Comparison of ENCODE assay signal across 21 cellular contexts in the genomic region with DNA sequence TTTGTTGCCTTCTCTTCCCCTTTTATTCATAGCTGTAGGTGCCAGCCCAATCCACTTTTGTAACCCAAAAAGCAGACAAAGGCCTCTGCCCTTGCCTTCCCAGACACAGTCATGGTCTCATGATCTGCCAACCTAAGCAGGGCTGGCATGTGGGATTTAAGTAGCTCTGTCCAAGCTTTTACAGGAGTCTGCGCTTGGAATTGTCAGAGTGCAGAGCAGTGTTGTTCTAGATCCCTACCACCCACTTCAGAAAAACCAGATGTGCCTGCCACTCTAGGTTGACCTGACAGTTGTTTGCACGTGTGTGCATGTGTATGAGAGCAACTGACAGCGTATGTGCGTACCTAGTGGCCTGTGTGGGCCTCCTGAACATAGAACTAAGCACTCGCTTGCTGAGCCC.
"Had no signal": no experiment of that assay in that cellular context is flagged by ENCODE, and none has a peak within 500 bp of the region (broad histone marks: within the 10 kb centered on the region; RNA-seq: fewer than 3 reads in every experiment).

No MANE protein-coding gene starts in this region.

- ATAC-seq: esophagus mucosa; stimulated activated naive CD8-positive, alpha-beta T cell treated with anti-CD3 and anti-CD28 coated beads, Interleukin-15, Interleukin-2, amounts not matched to agents 100 U/mL and 50 U/mL, for 24 hours; T-helper 17 cell had no signal

- H3K36me3 Mint-ChIP-seq: activated CD4-positive, alpha-beta memory T cell treated with anti-CD3 and anti-CD28 coated beads for 36 hours; activated naive CD8-positive, alpha-beta T cell treated with anti-CD3 and anti-CD28 coated beads for 36 hours had no signal

- DNase-seq: activated CD4-positive, alpha-beta memory T cell treated with anti-CD3 and anti-CD28 coated beads for 36 hours; activated CD4-positive, alpha-beta T cell treated with anti-CD3 and anti-CD28 coated beads for 48 hours; activated CD4-positive, CD25-positive, alpha-beta regulatory T cell; activated naive CD4-positive, alpha-beta T cell treated with Interleukin-2 at 50 U/mL for 16 hours; activated naive CD8-positive, alpha-beta T cell treated with anti-CD3 and anti-CD28 coated beads for 36 hours; activated T-cell treated with anti-CD3 and anti-CD28 coated beads, Interleukin-2, amount 50 U/mL, for 48 hours; effector memory CD4-positive, alpha-beta T cell; hippocampal formation; kidney glomerular epithelial cell; mesenchymal stem cell; retina; spleen; stimulated activated CD4-positive, alpha-beta T cell treated with anti-CD3 and anti-CD28 coated beads, Interleukin-4, amount 100 ng/mL, for 1 hour; stimulated activated naive CD8-positive, alpha-beta T cell treated with anti-CD3 and anti-CD28 coated beads, Interleukin-15, Interleukin-2, amounts not matched to agents 100 U/mL and 50 U/mL, for 24 hours; T-helper 17 cell had no signal

- H3K27me3 ChIP-seq: breast epithelium, tibial nerve had no signal

- H3K27ac ChIP-seq: breast epithelium, spleen, tibial nerve had no signal

- H3K36me3 ChIP-seq: breast epithelium, spleen, tibial nerve had no signal

- H3K4me1 Mint-ChIP-seq: activated naive CD8-positive, alpha-beta T cell treated with anti-CD3 and anti-CD28 coated beads for 36 hours; central memory CD8-positive, alpha-beta T cell had no signal

- H3K27me3 Mint-ChIP-seq: activated CD4-positive, alpha-beta memory T cell treated with anti-CD3 and anti-CD28 coated beads for 36 hours; activated naive CD8-positive, alpha-beta T cell treated with anti-CD3 and anti-CD28 coated beads for 36 hours; progenitor cell of endocrine pancreas; T-helper 17 cell had no signal

- H3K9me3 Mint-ChIP-seq: activated CD4-positive, alpha-beta memory T cell treated with anti-CD3 and anti-CD28 coated beads for 36 hours; activated naive CD8-positive, alpha-beta T cell treated with anti-CD3 and anti-CD28 coated beads for 36 hours; central memory CD8-positive, alpha-beta T cell had no signal

- H3K9me3 ChIP-seq: breast epithelium, spleen, tibial nerve had no signal

- H3K4me3 Mint-ChIP-seq: activated CD4-positive, alpha-beta memory T cell treated with anti-CD3 and anti-CD28 coated beads for 36 hours; activated naive CD8-positive, alpha-beta T cell treated with anti-CD3 and anti-CD28 coated beads for 36 hours; central memory CD8-positive, alpha-beta T cell; neural crest cell; T-helper 17 cell had no signal

- H3K4me1 ChIP-seq: breast epithelium, spleen, tibial nerve had no signal

- H3K27ac Mint-ChIP-seq: activated CD4-positive, alpha-beta memory T cell treated with anti-CD3 and anti-CD28 coated beads for 36 hours; activated naive CD8-positive, alpha-beta T cell treated with anti-CD3 and anti-CD28 coated beads for 36 hours; progenitor cell of endocrine pancreas; T-helper 17 cell had no signal

- H3K4me3 ChIP-seq: breast epithelium, spleen, tibial nerve had no signal
